8 cellular contexts compared by ENCODE assay signal in the genomic region with DNA sequence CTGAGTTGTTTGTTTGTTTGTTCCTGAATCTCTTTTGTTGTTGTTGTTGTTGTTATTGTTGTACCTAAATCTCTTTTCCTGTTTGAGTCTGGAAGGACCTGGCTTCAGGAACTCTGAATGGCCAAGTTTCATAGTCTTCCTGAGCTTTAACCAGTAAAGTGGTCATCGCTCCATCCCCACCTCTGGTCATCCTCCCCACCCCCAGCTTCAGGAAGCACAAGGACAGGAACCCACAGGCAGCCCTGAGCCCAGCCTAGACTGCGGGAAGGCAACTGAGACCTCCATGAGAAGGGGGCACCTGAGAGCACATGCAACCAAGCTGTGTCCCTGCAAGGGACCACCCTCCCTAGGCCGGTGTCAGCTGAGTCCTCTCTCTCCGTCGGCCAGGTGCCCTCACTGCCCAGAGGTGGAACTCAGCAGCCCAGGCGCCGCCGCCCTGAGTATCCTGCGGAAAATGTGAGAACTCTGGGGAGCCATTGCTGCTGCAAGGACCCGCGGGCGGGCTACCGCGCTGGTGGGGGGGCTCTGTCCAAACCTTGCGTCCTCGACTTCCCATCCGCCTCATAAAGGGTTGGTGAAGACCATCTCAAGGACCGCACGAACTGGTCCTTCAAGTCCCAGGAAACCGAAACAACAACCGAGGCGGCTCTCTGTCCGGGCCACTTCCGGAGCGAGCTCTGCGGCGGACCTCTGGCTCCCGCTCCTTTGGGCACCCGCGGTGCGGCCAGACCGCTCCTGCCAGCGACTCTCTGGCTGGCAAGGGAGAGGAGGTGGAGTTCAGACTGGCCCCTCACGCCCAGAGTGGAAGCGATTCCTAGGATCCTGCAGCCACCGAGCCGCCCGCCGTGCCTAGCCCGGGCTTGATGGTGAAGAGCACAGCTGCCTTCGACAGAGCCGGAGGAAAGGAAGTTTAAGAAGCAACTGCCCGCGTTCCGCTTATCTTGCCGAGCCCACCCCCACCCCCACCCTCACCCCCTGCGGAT. TPM values are rescaled to one million over a fixed set of nuclear protein-coding genes. Genes with fewer than 3 reads are reported as not detected.
DNase-seq lines count a peak whose midpoint lies in the region; ATAC-seq, FAIRE-seq and TF ChIP-seq lines count a peak whose summit lies in the region.

No MANE protein-coding gene starts in this region.

- H3K9me3 ChIP-seq in small intestine (ENCODE audit: control insufficient read depth, low read depth), result no peaks in the 10 kb centered on the region

- H3K4me3 Mint-ChIP-seq in activated T-helper 1 cell treated with anti-CD3 and anti-CD28 coated beads, Interleukin-12 subunit alpha, Interleukin-12 subunit beta, Interleukin-2, Interleukin-4 antibody, amounts not matched to agents 30 ng/mL and 10 ng/mL and 1 ng/mL, durations not matched to agents 14 hours and 24 hours and 36 hours, result peak overlapping the region; percentile 68

- H3K9me3 Mint-ChIP-seq in activated T-helper 1 cell treated with anti-CD3 and anti-CD28 coated beads, Interleukin-12 subunit alpha, Interleukin-12 subunit beta, Interleukin-2, Interleukin-4 antibody, amounts not matched to agents 30 ng/mL and 10 ng/mL and 1 ng/mL, durations not matched to agents 14 hours and 24 hours and 36 hours, result peaks cover 8% of the 10 kb centered on the region

- intact Hi-C loops in activated T-helper 1 cell treated with anti-CD3 and anti-CD28 coated beads, Interleukin-12 subunit alpha, Interleukin-12 subunit beta, Interleukin-2, Interleukin-4 antibody, amounts not matched to agents 30 ng/mL and 10 ng/mL and 1 ng/mL, durations not matched to agents 14 hours and 24 hours and 36 hours (cut with micrococcal nuclease), result no loop called here

- no peaks in the 10 kb centered on the region for H3K36me3 ChIP-seq in small intestine (ENCODE audit: control insufficient read depth in 2 of 2, insufficient read depth in 2 of 2, low read length in 2 of 2)

- no peak for TF ChIP-seq POLR2A in erythroblast (IDR thresholded peaks at IDR 0.05; ENCODE audit: low read length)

- peaks cover 32% of the 10 kb centered on the region for H3K4me1 Mint-ChIP-seq in activated T-helper 1 cell treated with anti-CD3 and anti-CD28 coated beads, Interleukin-12 subunit alpha, Interleukin-12 subunit beta, Interleukin-2, Interleukin-4 antibody, amounts not matched to agents 30 ng/mL and 10 ng/mL and 1 ng/mL, durations not matched to agents 14 hours and 24 hours and 36 hours (ENCODE audit: low read depth)

- peaks cover 10% of the 10 kb centered on the region for H3K36me3 Mint-ChIP-seq in activated T-helper 1 cell treated with anti-CD3 and anti-CD28 coated beads, Interleukin-12 subunit alpha, Interleukin-12 subunit beta, Interleukin-2, Interleukin-4 antibody, amounts not matched to agents 30 ng/mL and 10 ng/mL and 1 ng/mL, durations not matched to agents 14 hours and 24 hours and 36 hours (ENCODE audit: low read depth)

- DNase-seq in GM13977 (ENCODE audit: low spot score), result peak; percentile 52
- DNase-seq in activated T-helper 1 cell treated with anti-CD3 and anti-CD28 coated beads, Interleukin-12 subunit alpha, Interleukin-12 subunit beta, Interleukin-2, Interleukin-4 antibody, amounts not matched to agents 30 ng/mL and 10 ng/mL and 1 ng/mL, durations not matched to agents 14 hours and 24 hours and 36 hours (ENCODE audit: low spot score), result no peak
- DNase-seq in small intestine, result peak; percentile 30
- DNase-seq in activated CD4-positive, CD25-positive, alpha-beta regulatory T cell treated with anti-CD3 and anti-CD28 coated beads, Interleukin-2, amount 50 U/mL, for 72 hours, result no peak
- DNase-seq in erythroblast (lab: John Stamatoyannopoulos, UW), result no peak
- DNase-seq in NCI-H748 treated with DMSO at 0.1 percent for 48 hours (lab: John Stamatoyannopoulos, UW), result no peak

- ATAC-seq in HG02840 (IDR thresholded peaks at IDR 0.05; ENCODE audit: low FRiP score, unreplicated experiment), result no peak

- in situ Hi-C loops in GM13977 (cut with MboI; ENCODE audit: low pct_unique_long_range_greater_than_20kb, low sequenced_read_pairs, unreplicated experiment), result loop anchor here (25.0 kb wide), 1 partner anchor 264 kb away; no protein-coding TSS in a partner anchor

- no peak for TF ChIP-seq CTCF in GM13977 (IDR thresholded peaks at IDR 0.05; ENCODE audit: extremely low read depth, insufficient read depth, missing control alignments)

- no peak overlapping the region for H3K27ac ChIP-seq in small intestine (ENCODE audit: low read depth in 1 of 2, low read length in 1 of 2)

- H3K27me3 Mint-ChIP-seq in activated T-helper 1 cell treated with anti-CD3 and anti-CD28 coated beads, Interleukin-12 subunit alpha, Interleukin-12 subunit beta, Interleukin-2, Interleukin-4 antibody, amounts not matched to agents 30 ng/mL and 10 ng/mL and 1 ng/mL, durations not matched to agents 14 hours and 24 hours and 36 hours (ENCODE audit: insufficient read depth), result peaks cover 68% of the 10 kb centered on the region

- H3K27ac Mint-ChIP-seq in activated T-helper 1 cell treated with anti-CD3 and anti-CD28 coated beads, Interleukin-12 subunit alpha, Interleukin-12 subunit beta, Interleukin-2, Interleukin-4 antibody, amounts not matched to agents 30 ng/mL and 10 ng/mL and 1 ng/mL, durations not matched to agents 14 hours and 24 hours and 36 hours, result peak overlapping the region; percentile 58

- H3K4me3 ChIP-seq in iPS-11a (ENCODE audit: low read depth, low read length) (peak overlapping the region; percentile 2), small intestine (ENCODE audit: low read depth in 1 of 2, low read length in 2 of 2) (peak overlapping the region; percentile 17 to 54)

- FAIRE-seq in small intestine (lab: Jason Lieb, UNC), result no peak

- peaks cover 33 to 74% of the 10 kb centered on the region in 2 donors for H3K27me3 ChIP-seq in small intestine (ENCODE audit: control insufficient read depth in 2 of 2, insufficient read depth in 2 of 2, low read length in 2 of 2)

- peaks cover 0 to 3% of the 10 kb centered on the region in 2 donors for H3K4me1 ChIP-seq in small intestine (ENCODE audit: control insufficient read depth in 2 of 2, insufficient read depth in 1 of 2, low read depth in 1 of 2, low read length in 1 of 2)

- WGBS in small intestine, 3 donors, result 1 to 5% (median 2%) methylated on average over 38 to 47 of the region's 47 CpGs

RNA-seq across cellular contexts. Expression of a gene that starts 4.2 kb away (rescaled TPM):
- total RNA-seq in activated T-helper 1 cell treated with anti-CD3 and anti-CD28 coated beads, Interleukin-12 subunit alpha, Interleukin-12 subunit beta, Interleukin-2, Interleukin-4 antibody, amounts not matched to agents 30 ng/mL and 10 ng/mL and 1 ng/mL, durations not matched to agents 14 hours and 24 hours and 36 hours, result 0.15 and 0.21 TPM in 2 replicates
- under 1 TPM in 1 of 3 donors, not detected in 2; 0.39 TPM for polyA plus RNA-seq in small intestine

Comparison
In these comparisons a context has a peak if more than half of its experiments do, and no peak if none do; other contexts are left out.
1. DNase-seq: peak in GM13977 (single experiment) and small intestine (single experiment); none in activated T-helper 1 cell treated with anti-CD3 and anti-CD28 coated beads, Interleukin-12 subunit alpha, Interleukin-12 subunit beta, Interleukin-2, Interleukin-4 antibody, amounts not matched to agents 30 ng/mL and 10 ng/mL and 1 ng/mL, durations not matched to agents 14 hours and 24 hours and 36 hours (single experiment), activated CD4-positive, CD25-positive, alpha-beta regulatory T cell treated with anti-CD3 and anti-CD28 coated beads, Interleukin-2, amount 50 U/mL, for 72 hours (single experiment), erythroblast (0 of 2) and NCI-H748 treated with DMSO at 0.1 percent for 48 hours (single experiment).